In genomic region chr7:76060842-76061241, GRCh38 we compare ENCODE assay signal across 16 cellular contexts. TPM values are rescaled to one million over a fixed set of nuclear protein-coding genes. Genes with fewer than 3 reads are reported as not detected.
DNase-seq lines count a peak whose midpoint lies in the region; ATAC-seq and TF ChIP-seq lines count a peak whose summit lies in the region.
"Had no signal": no experiment of that assay in that cellular context is flagged by ENCODE, and none has a peak within 500 bp of the region (broad histone marks: within the 10 kb centered on the region; RNA-seq: fewer than 3 reads in every experiment).

No MANE protein-coding gene starts in this region.

- H3K4me3 ChIP-seq in body of pancreas: no peak overlapping the region
- H3K4me3 ChIP-seq: HAP-1 had no signal

- TF ChIP-seq CTCF in GM10248 (IDR thresholded peaks at IDR 0.05; ENCODE audit: control extremely low read depth, extremely low read depth, low read depth, missing control alignments) (no peak), body of pancreas (IDR thresholded peaks at IDR 0.05) (no peak)

- POLR2A ChIA-PET in GM10248 (lab: Yijun Ruan, JAX): interaction anchor here (0.7 kb wide), 1 partner anchor 137 kb away, joined by 3 read pairs; no protein-coding TSS in a partner anchor

- H3K9me3 ChIP-seq in body of pancreas: no peaks in the 10 kb centered on the region
- H3K9me3 ChIP-seq: HAP-1 had no signal

- intact Hi-C loops in body of pancreas (cut with DNase I) (no loop called here), left cardiac atrium (cut with DNase I) (no loop called here), sciatic nerve (cut with DNase I) (no loop called here)

- TF ChIP-seq POLR2A in body of pancreas (IDR thresholded peaks at IDR 0.05): no peak

- H3K27me3 ChIP-seq in body of pancreas: no peaks in the 10 kb centered on the region

- peaks cover 31% of the 10 kb centered on the region for H3K4me1 ChIP-seq in body of pancreas
- H3K4me1 ChIP-seq: HAP-1 had no signal

- H3K27ac ChIP-seq in body of pancreas: no peak overlapping the region

- CTCF ChIA-PET in GM10248 (lab: Yijun Ruan, JAX): no interaction called here

- peaks cover 7 to 41% of the 10 kb centered on the region in 2 donors for H3K36me3 ChIP-seq in body of pancreas (replicated peaks in 1 of 2; ENCODE audit: insufficient read depth in 1 of 2, low read depth in 2 of 2)

- ATAC-seq in body of pancreas (no peak), left cardiac atrium (peak; percentile 84 to 89), sciatic nerve (peak; percentile 86), HG02981 (IDR thresholded peaks at IDR 0.05; ENCODE audit: unreplicated experiment) (no peak), GM19324 (IDR thresholded peaks at IDR 0.05; ENCODE audit: low FRiP score, unreplicated experiment) (no peak)

- DNase-seq in GM10248 (ENCODE audit: extremely low spot score): peak; percentile 9
- DNase-seq in body of pancreas: peak in 3 of 4 donors; percentile 39 to 50 (median 44)
- peak; percentile 84 for DNase-seq in left cardiac atrium
- DNase-seq in sciatic nerve (ENCODE audit: low spot score): peak; percentile 72
- no peak for DNase-seq in NCI-H2227 (lab: John Stamatoyannopoulos, UW; ENCODE audit: unreplicated experiment)
- DNase-seq in iPS-NIHi11 (ENCODE audit: low spot score): no peak
- DNase-seq: C1 segment of cervical spinal cord, EL, KBM-7, NCI-H1048, NCI-H446 treated with DMSO at 0.1 percent for 48 hours, NCI-H82, SHP77 had no signal

- WGBS in body of pancreas, 2 donors: 33 to 61% methylated on average over 5 to 6 of the region's 6 CpGs

RNA-seq across cellular contexts. Expression of gene MDH2, which starts 12.9 kb away (rescaled TPM):
- 10 to 100 TPM; 56.6 to 67.2 TPM for total RNA-seq in body of pancreas
- 100 to 1,000 TPM; 339 to 374 TPM for total RNA-seq in left cardiac atrium
- total RNA-seq in sciatic nerve: 74.9 TPM

RNA-seq across cellular contexts. Expression of gene STYXL1, which starts 13.0 kb away (rescaled TPM):
- total RNA-seq in body of pancreas: 10 to 100 TPM; 20.8 to 24.7 TPM
- total RNA-seq in left cardiac atrium: 10 to 100 TPM in 1 of 2 donors, 1 to 10 TPM in 1; 8.2 to 24.1 TPM
- 22.6 TPM for total RNA-seq in sciatic nerve

Comparison
In these comparisons a context has a peak if more than half of its experiments do, and no peak if none do; other contexts are left out.
1. DNase-seq: peak in GM10248 (single experiment), body of pancreas (3 of 4), left cardiac atrium (single experiment) and sciatic nerve (single experiment); none in NCI-H2227 (single experiment) and iPS-NIHi11 (single experiment).
2. ATAC-seq: peak in left cardiac atrium (2 of 2) and sciatic nerve (single experiment); none in body of pancreas (single experiment), HG02981 (single experiment) and GM19324 (single experiment).